ENCODE assay signal across 9 cellular contexts in the genomic region with DNA sequence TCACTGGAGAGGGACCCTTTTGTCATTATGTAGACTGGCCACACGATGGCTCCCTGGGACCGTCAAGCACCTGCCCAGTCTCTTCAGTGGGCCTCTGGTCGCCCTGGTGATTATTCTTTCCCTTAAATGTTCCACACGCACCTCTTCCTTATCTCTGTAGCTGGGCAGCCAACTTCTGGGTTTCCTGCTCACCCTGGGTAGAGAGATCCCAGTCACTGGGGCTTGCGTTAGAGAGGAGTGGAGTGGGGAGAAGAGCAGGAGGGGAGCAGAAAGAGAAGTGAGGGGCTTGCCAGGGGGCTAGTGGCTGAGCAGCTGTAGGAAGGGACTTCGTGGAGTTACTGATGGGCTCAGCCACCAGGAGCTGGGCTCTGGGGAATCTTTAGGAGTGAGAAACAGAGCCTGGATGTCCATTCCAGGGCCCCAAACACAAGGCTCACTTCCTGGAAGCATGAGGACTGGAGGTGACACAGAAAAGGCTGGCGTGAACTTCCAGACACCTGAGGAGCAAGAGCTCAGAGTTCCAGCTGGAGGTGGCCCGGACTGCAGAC.
DNase-seq lines count a peak whose midpoint lies in the region; ATAC-seq, FAIRE-seq and TF ChIP-seq lines count a peak whose summit lies in the region.
"Had no signal": no experiment of that assay in that cellular context is flagged by ENCODE, and none has a peak within 500 bp of the region (broad histone marks: within the 10 kb centered on the region; RNA-seq: fewer than 3 reads in every experiment).

No MANE protein-coding gene starts in this region.

- FAIRE-seq in pancreas (lab: Jason Lieb, UNC), result no peak

- no peaks in the 10 kb centered on the region for H3K79me2 ChIP-seq in Loucy (ENCODE audit: insufficient read depth, low read length)

- H3K36me3 Mint-ChIP-seq in activated naive CD4-positive, alpha-beta T cell treated with anti-CD3 and anti-CD28 coated beads for 36 hours (ENCODE audit: low read depth), result no peaks in the 10 kb centered on the region

- TF ChIP-seq CTCF in Loucy (conservative IDR thresholded peaks at IDR 0.05; ENCODE audit: low read length) (peak; percentile 87), fibroblast of the aortic adventitia (IDR thresholded peaks at IDR 0.05; ENCODE audit: insufficient read depth, low read length) (peak; percentile 35), pancreas (IDR thresholded peaks at IDR 0.05) (peak in 3 of 4 donors; percentile 22 to 52 (median 38))

- H3K36me3 ChIP-seq in Loucy (ENCODE audit: insufficient read depth, low read length) (no peaks in the 10 kb centered on the region), pancreas (no peaks in the 10 kb centered on the region)
- H3K36me3 ChIP-seq: thoracic aorta had no signal

- H3K27ac Mint-ChIP-seq in activated naive CD4-positive, alpha-beta T cell treated with anti-CD3 and anti-CD28 coated beads for 36 hours, result no peak overlapping the region

- H2AFZ ChIP-seq in Loucy (ENCODE audit: low read length), result peak overlapping the region; percentile 87

- no peaks in the 10 kb centered on the region for H3K9me3 ChIP-seq in Loucy (ENCODE audit: insufficient read depth, low read depth, low read length)
- no peaks in the 10 kb centered on the region for H3K9me3 ChIP-seq in pancreas
- H3K9me3 ChIP-seq: thoracic aorta had no signal

- CTCF ChIA-PET in activated naive CD4-positive, alpha-beta T cell treated with anti-CD3 and anti-CD28 coated beads for 36 hours (lab: Charles Lee), result no interaction called here

- no peak overlapping the region for H3K4me3 Mint-ChIP-seq in activated naive CD4-positive, alpha-beta T cell treated with anti-CD3 and anti-CD28 coated beads for 36 hours

- peak overlapping the region; percentile 80 for H3K4me2 ChIP-seq in Loucy (ENCODE audit: low read depth, low read length, poor library complexity, severe bottlenecking)

- no peaks in the 10 kb centered on the region for H3K27me3 ChIP-seq in Loucy (ENCODE audit: insufficient read depth, low read length, poor library complexity, severe bottlenecking)
- H3K27me3 ChIP-seq in pancreas, result peaks cover 0 to 15% (median 0%) of the 10 kb centered on the region in 4 donors

- peaks cover 49% of the 10 kb centered on the region for H3K27me3 Mint-ChIP-seq in activated naive CD4-positive, alpha-beta T cell treated with anti-CD3 and anti-CD28 coated beads for 36 hours (ENCODE audit: low read depth)

- peak; percentile 77 to 97 (median 93) for ATAC-seq in pancreas
- no peak for ATAC-seq in HG02623 (IDR thresholded peaks at IDR 0.05; ENCODE audit: unreplicated experiment)
- ATAC-seq in HG02970 (IDR thresholded peaks at IDR 0.05; ENCODE audit: low FRiP score, unreplicated experiment), result no peak

- intact Hi-C loops in activated naive CD4-positive, alpha-beta T cell treated with anti-CD3 and anti-CD28 coated beads for 36 hours (cut with micrococcal nuclease), result loop anchor here (5.0 kb wide), 1 partner anchor 155 kb away; no protein-coding TSS in a partner anchor
- intact Hi-C loops in pancreas (cut with DNase I), result no loop called here

- H3K4me3 ChIP-seq in Loucy (ENCODE audit: low read length, poor library complexity, severe bottlenecking) (peak overlapping the region; percentile 36), fibroblast of the aortic adventitia (ENCODE audit: low read depth, low read length) (no peak overlapping the region), pancreas (no peak overlapping the region)
- H3K4me3 ChIP-seq: thoracic aorta had no signal

- no peak overlapping the region for H3K27ac ChIP-seq in pancreas
- H3K27ac ChIP-seq: thoracic aorta had no signal

- no peaks in the 10 kb centered on the region for H3F3A ChIP-seq in Loucy (ENCODE audit: low read depth)

- 23 to 25% methylated on average over 8 of the region's 8 CpGs for WGBS in pancreas, 2 donors

- no peaks in the 10 kb centered on the region for H3K9me3 Mint-ChIP-seq in activated naive CD4-positive, alpha-beta T cell treated with anti-CD3 and anti-CD28 coated beads for 36 hours

- H3K9ac ChIP-seq in Loucy (ENCODE audit: low read depth, low read length, poor library complexity, severe bottlenecking), result peak overlapping the region; percentile 60

- no peaks in the 10 kb centered on the region for H4K20me1 ChIP-seq in Loucy (ENCODE audit: insufficient read depth, low read length, poor library complexity, severe bottlenecking)

- DNase-seq in activated naive CD4-positive, alpha-beta T cell treated with anti-CD3 and anti-CD28 coated beads for 36 hours, result peak; percentile 29
- DNase-seq in activated naive CD4-positive, alpha-beta T cell (lab: John Stamatoyannopoulos, UW), result no peak
- DNase-seq in SK-N-DZ (ENCODE audit: low spot score) (peak; percentile 92), fibroblast of the aortic adventitia (ENCODE audit: low read depth) (peak; percentile 40), pancreas (peak in 5 of 6 donors; percentile 21 to 64 (median 41))

- H3K4me1 ChIP-seq in Loucy (ENCODE audit: insufficient read depth, low read length, poor library complexity, severe bottlenecking), result peaks cover 12% of the 10 kb centered on the region
- H3K4me1 ChIP-seq in pancreas, result no peaks in the 10 kb centered on the region

- no peaks in the 10 kb centered on the region for H3K9me2 ChIP-seq in Loucy (replicated peaks; ENCODE audit: low read depth, low read length)

- no peaks in the 10 kb centered on the region for H3K4me1 Mint-ChIP-seq in activated naive CD4-positive, alpha-beta T cell treated with anti-CD3 and anti-CD28 coated beads for 36 hours (ENCODE audit: low read depth)

Comparison
In these comparisons a context has a peak if more than half of its experiments do, and no peak if none do; other contexts are left out.
1. DNase-seq: peak in activated naive CD4-positive, alpha-beta T cell treated with anti-CD3 and anti-CD28 coated beads for 36 hours (single experiment), SK-N-DZ (single experiment), fibroblast of the aortic adventitia (single experiment) and pancreas (5 of 6); none in activated naive CD4-positive, alpha-beta T cell (0 of 4).
2. CTCF ChIP-seq: peak in every context shown above with its lines; median percentile 87 in Loucy; 38 in pancreas; 35 in fibroblast of the aortic adventitia.
3. ATAC-seq: peak in pancreas (4 of 4); none in HG02623 (single experiment) and HG02970 (single experiment).